Comparison of ENCODE assay signal across 26 cellular contexts in genomic region chr2:180953550-180953949, GRCh38. TPM values are rescaled to one million over a fixed set of nuclear protein-coding genes. Genes with fewer than 3 reads are reported as not detected.
A peak's percentile ranks its signal among the peaks of the same experiment; 100 is the strongest.
DNase-seq lines count a peak whose midpoint lies in the region; ATAC-seq, FAIRE-seq and TF ChIP-seq lines count a peak whose summit lies in the region.
"Had no signal": no experiment of that assay in that cellular context is flagged by ENCODE, and none has a peak within 500 bp of the region (broad histone marks: within the 10 kb centered on the region; RNA-seq: fewer than 3 reads in every experiment).

No MANE protein-coding gene starts in this region.

- TF ChIP-seq EP300 in HepG2 (IDR thresholded peaks at IDR 0.05; ENCODE audit: low read depth in 2 of 2, low read length in 2 of 2) (no peak), HepG2 (CRISPR knock-in tag; IDR thresholded peaks at IDR 0.05; ENCODE audit: borderline replicate concordance) (no peak), Ishikawa (IDR thresholded peaks at IDR 0.05; ENCODE audit: borderline replicate concordance) (no peak)

- H3K27ac ChIP-seq in HepG2 (ENCODE audit: extremely low read length, insufficient read depth, low read length) (no peak overlapping the region), right lobe of liver (no peak overlapping the region)
- H3K27ac ChIP-seq: BLaER1 had no signal

- BruUV-seq in HepG2 (replicated peaks; lab: Mats Ljungman, UMichigan) = no TSS peak

- CTCF ChIA-PET in HepG2 (lab: Yijun Ruan, JAX; ENCODE audit: low intra/inter-chr PET ratio, low total read pairs) = no interaction called here

- H3K27me3 ChIP-seq in HepG2 (ENCODE audit: control insufficient read depth in 1 of 2, insufficient read depth in 2 of 2, low read length in 2 of 2) (no peaks in the 10 kb centered on the region), right lobe of liver (no peaks in the 10 kb centered on the region)
- H3K27me3 ChIP-seq: BE2C, BLaER1 had no signal

- H3K9me3 ChIP-seq in HepG2 (ENCODE audit: low read length) (no peaks in the 10 kb centered on the region), right lobe of liver (no peaks in the 10 kb centered on the region)
- H3K9me3 ChIP-seq: BE2C, BLaER1 had no signal

- H4K20me1 ChIP-seq in HepG2 (ENCODE audit: insufficient read depth, low read length) = no peaks in the 10 kb centered on the region
- H4K20me1 ChIP-seq: BLaER1 had no signal

- intact Hi-C loops in HepG2 (cut with micrococcal nuclease; ENCODE audit: unreplicated experiment) = no loop called here
- intact Hi-C loops in right lobe of liver (cut with DNase I) = no loop called here

- POLR2A ChIA-PET in HepG2 (lab: Yijun Ruan, JAX) = no interaction called here

- in situ Hi-C loops in HepG2 (cut with HindIII; ENCODE audit: extremely low pct_ligation_motif_present, low pct_unique_long_range_greater_than_20kb) = no loop called here

- H3K4me3 ChIP-seq in HepG2 (replicated peaks in 1 of 3; ENCODE audit: insufficient read depth in 1 of 3, low read depth in 2 of 3, low read length in 3 of 3) = no peak overlapping the region
- no peak overlapping the region for H3K4me3 ChIP-seq in right lobe of liver
- H3K4me3 ChIP-seq: BLaER1, GM12878 had no signal

- ATAC-seq in HepG2 (no peak), right lobe of liver (no peak), HG02852 (IDR thresholded peaks at IDR 0.05; ENCODE audit: unreplicated experiment) (no peak)
- ATAC-seq: GM12878 had no signal

- no peak for DNase-seq in HepG2 (ENCODE audit: low spot score)
- no peak for DNase-seq in right lobe of liver
- DNase-seq in MV-4-11 (lab: John Stamatoyannopoulos, UW) = no peak
- DNase-seq: 8988T; ACHN; BE2C; C1 segment of cervical spinal cord; CD4-positive, alpha-beta memory T cell; CD4-positive, CD25-positive, alpha-beta regulatory T cell; CD8-positive, alpha-beta memory T cell; COR-L47; DMS 273 treated with DMSO at 0.1 percent for 48 hours; DMS153; DMS53; DMS79; DND-41; EL; GDM1 had no signal

- TF ChIP-seq RAD21 in HepG2 (CRISPR knock-in tag; IDR thresholded peaks at IDR 0.05) = no peak
- no peak for TF ChIP-seq RAD21 in Ishikawa (IDR thresholded peaks at IDR 0.05; ENCODE audit: low read depth)

- H3K4me2 ChIP-seq in HepG2 (ENCODE audit: low read depth, low read length) = no peak overlapping the region
- H3K4me2 ChIP-seq: BLaER1 had no signal

- no peak overlapping the region for H2AFZ ChIP-seq in HepG2 (ENCODE audit: low read length)

- H3K4me1 ChIP-seq in HepG2 (ENCODE audit: insufficient read depth, low read length) = no peaks in the 10 kb centered on the region
- H3K4me1 ChIP-seq in right lobe of liver = no peaks in the 10 kb centered on the region
- H3K4me1 ChIP-seq: BE2C, BLaER1 had no signal

- TF ChIP-seq POLR2A in HepG2 (IDR thresholded peaks at IDR 0.05; ENCODE audit: insufficient read depth in 1 of 2, low read depth in 2 of 2, low read length in 2 of 2) = no peak
- no peak for TF ChIP-seq POLR2A in right lobe of liver (IDR thresholded peaks at IDR 0.05)

- TF ChIP-seq CTCF in HepG2 (CRISPR knock-in tag; IDR thresholded peaks at IDR 0.05) (no peak), right lobe of liver (IDR thresholded peaks at IDR 0.05) (no peak)

- no peak overlapping the region for H3K9ac ChIP-seq in HepG2 (ENCODE audit: insufficient read depth, low read depth, low read length)
- H3K9ac ChIP-seq: BLaER1 had no signal

- no peaks in the 10 kb centered on the region for H3K79me2 ChIP-seq in HepG2 (ENCODE audit: insufficient read depth, low read length)

- H3K36me3 ChIP-seq in HepG2 (replicated peaks in 1 of 2; ENCODE audit: control insufficient read depth in 1 of 2, insufficient read depth in 2 of 2, low read length in 2 of 2) (no peaks in the 10 kb centered on the region), right lobe of liver (no peaks in the 10 kb centered on the region)
- H3K36me3 ChIP-seq: BE2C, BLaER1 had no signal

- FAIRE-seq in HepG2 (lab: Jason Lieb, UNC) = no peak
- peak; percentile 13 for FAIRE-seq in islet of Langerhans (lab: Jason Lieb, UNC)
- FAIRE-seq: A204.1, GM12878, GM12892, GM18507 had no signal

TF ChIP-seq in HepG2, 621 proteins besides CTCF, POLR2A, EP300 and RAD21:
- TF ChIP-seq ZSCAN9 (CRISPR knock-in tag; IDR thresholded peaks at IDR 0.05; ENCODE audit: borderline replicate concordance) (no peak), HCFC1 (IDR thresholded peaks at IDR 0.05; ENCODE audit: low read depth, low read length) (no peak), LCORL (IDR thresholded peaks at IDR 0.05) (peak; percentile 91), LCORL (CRISPR knock-in tag; IDR thresholded peaks at IDR 0.05) (no peak), MBNL3 (CRISPR knock-in tag; conservative IDR thresholded peaks at IDR 0.05) (no peak), MNT (IDR thresholded peaks at IDR 0.05) (peak; percentile 65), ZFP62 (CRISPR knock-in tag; IDR thresholded peaks at IDR 0.05) (no peak)

TF ChIP-seq in Ishikawa, 13 proteins besides CTCF, POLR2A, EP300 and RAD21:
- TF ChIP-seq YY1 (IDR thresholded peaks at IDR 0.05; ENCODE audit: low read depth) = no peak
- no peak for TF ChIP-seq ZBTB7A (IDR thresholded peaks at IDR 0.05; ENCODE audit: low read depth)
- no peak for TF ChIP-seq REST (IDR thresholded peaks at IDR 0.05; ENCODE audit: low read depth)
- TF ChIP-seq TAF1 (IDR thresholded peaks at IDR 0.05; ENCODE audit: low read depth) = no peak
- no peak for TF ChIP-seq MAX (IDR thresholded peaks at IDR 0.05)
- peak; percentile 53 for TF ChIP-seq NFIC (IDR thresholded peaks at IDR 0.05)
- no peak for TF ChIP-seq CREB1 (IDR thresholded peaks at IDR 0.05; ENCODE audit: low read depth)
- no peak for TF ChIP-seq TEAD4 (IDR thresholded peaks at IDR 0.05)
- TF ChIP-seq EGR1 (IDR thresholded peaks at IDR 0.05) = no peak

RNA-seq across cellular contexts. Expression of gene UBE2E3, which starts 26.9 kb away (rescaled TPM):
- total RNA-seq in HepG2 (2016; rRNA removed; fragmentation: Illumina TruSeq; extraction: Trizol) (45.7 and 54.0 TPM in 2 replicates), right lobe of liver (10 to 100 TPM; 21.0 to 45.5 (median 31.0) TPM)
- total RNA-seq in HepG2 (2016; cell fraction: cytosol; rRNA removed; fragmentation: Illumina TruSeq; extraction: Trizol; ENCODE audit: low read depth) = 98.1 and 99.1 TPM in 2 replicates
- total RNA-seq in HepG2 (2016; cell fraction: insoluble cytoplasmic fraction; rRNA removed; fragmentation: Illumina TruSeq; extraction: Trizol) = 42.2 and 44.6 TPM in 2 replicates
- 150 and 161 TPM in 2 replicates for total RNA-seq in HepG2 (2016; cell fraction: membrane; rRNA removed; fragmentation: Illumina TruSeq; extraction: Trizol)
- 37.2 and 38.3 TPM in 2 replicates for total RNA-seq in HepG2 (2016; cell fraction: nucleus; rRNA removed; fragmentation: Illumina TruSeq; extraction: Trizol)
- polyA plus RNA-seq in HepG2 (2011; rRNA removed) = 71.1 and 92.6 TPM in 2 replicates
- polyA plus RNA-seq in HepG2 (2011; cell fraction: cytosol; rRNA removed) = 51.7 and 78.4 TPM in 2 replicates
- 29.0 and 29.4 TPM in 2 replicates for polyA plus RNA-seq in HepG2 (2011; cell fraction: nucleus; rRNA removed)
- polyA plus RNA-seq in HepG2 (2012) = 67.5 and 81.2 TPM in 2 replicates
- 250 and 280 TPM in 2 replicates for polyA plus RNA-seq in HepG2 (2016; cell fraction: cytosol; fragmentation: Illumina TruSeq; extraction: Trizol; ENCODE audit: low read depth)
- 88.7 and 101 TPM in 2 replicates for polyA plus RNA-seq in HepG2 (2016; cell fraction: insoluble cytoplasmic fraction; fragmentation: Illumina TruSeq; extraction: Trizol; ENCODE audit: low read depth)
- polyA plus RNA-seq in HepG2 (2016; cell fraction: membrane; fragmentation: Illumina TruSeq; extraction: Trizol; ENCODE audit: low read depth) = 278 and 299 TPM in 2 replicates
- polyA plus RNA-seq in HepG2 (2016; cell fraction: nucleus; fragmentation: Illumina TruSeq; extraction: Trizol; ENCODE audit: insufficient read depth, low read depth) = 72.9 and 73.7 TPM in 2 replicates
- polyA minus RNA-seq in HepG2 (2011; rRNA and poly(A)+ RNA removed; ENCODE audit: low replicate concordance) = 21.8 and 41.5 TPM in 2 replicates
- 24.7 and 28.5 TPM in 2 replicates for polyA minus RNA-seq in HepG2 (2011; cell fraction: cytosol; rRNA and poly(A)+ RNA removed)
- polyA minus RNA-seq in HepG2 (2011; cell fraction: nucleus; rRNA and poly(A)+ RNA removed) = 77.0 and 86.5 TPM in 2 replicates
